Comparison of ENCODE assay signal across 8 cellular contexts in the genomic region with DNA sequence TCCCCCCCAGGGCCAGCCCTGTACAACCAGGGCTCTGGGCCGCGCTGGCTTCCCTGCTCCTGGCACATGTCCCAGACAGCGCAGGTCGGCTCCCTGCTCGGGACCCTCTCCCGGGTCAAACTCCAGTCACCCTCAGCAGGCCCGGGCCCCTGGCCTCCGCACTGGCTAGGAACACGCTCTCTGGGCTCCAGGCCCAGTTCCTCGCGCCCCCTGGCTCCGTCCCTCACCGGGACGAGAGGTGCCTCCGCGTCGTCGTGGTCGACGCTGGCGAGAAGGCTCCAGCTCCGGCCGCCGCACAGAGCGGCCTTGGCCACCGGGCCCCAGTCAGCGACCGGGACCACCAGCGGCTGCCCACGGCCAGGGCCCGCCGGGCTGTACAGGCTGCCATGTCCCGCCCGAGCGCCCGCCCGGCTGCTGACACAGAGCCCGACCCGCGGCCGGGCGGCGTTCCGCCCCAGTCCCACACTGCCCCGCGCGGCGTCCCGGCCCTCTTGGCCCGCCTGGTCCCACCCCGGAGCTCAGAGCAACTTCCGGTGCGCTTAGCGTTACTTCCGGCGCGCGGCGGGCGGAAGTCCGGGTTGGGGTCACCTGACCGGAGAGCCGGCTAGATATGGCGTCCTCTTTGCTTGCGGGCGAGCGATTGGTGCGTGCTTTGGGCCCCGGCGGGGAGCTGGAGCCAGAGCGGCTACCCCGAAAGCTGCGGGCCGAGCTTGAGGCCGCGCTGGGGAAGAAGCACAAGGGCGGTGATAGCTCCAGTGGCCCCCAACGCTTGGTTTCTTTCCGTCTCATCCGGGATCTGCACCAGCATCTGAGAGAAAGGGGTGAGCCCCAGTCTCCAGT. TPM values are rescaled to one million over a fixed set of nuclear protein-coding genes. Genes with fewer than 3 reads are reported as not detected.
DNase-seq lines count a peak whose midpoint lies in the region; ATAC-seq, FAIRE-seq and TF ChIP-seq lines count a peak whose summit lies in the region.

A gene with protein sequence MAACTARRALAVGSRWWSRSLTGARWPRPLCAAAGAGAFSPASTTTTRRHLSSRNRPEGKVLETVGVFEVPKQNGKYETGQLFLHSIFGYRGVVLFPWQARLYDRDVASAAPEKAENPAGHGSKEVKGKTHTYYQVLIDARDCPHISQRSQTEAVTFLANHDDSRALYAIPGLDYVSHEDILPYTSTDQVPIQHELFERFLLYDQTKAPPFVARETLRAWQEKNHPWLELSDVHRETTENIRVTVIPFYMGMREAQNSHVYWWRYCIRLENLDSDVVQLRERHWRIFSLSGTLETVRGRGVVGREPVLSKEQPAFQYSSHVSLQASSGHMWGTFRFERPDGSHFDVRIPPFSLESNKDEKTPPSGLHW (minus strand): TSS at position 467 of the 840 bp plus-strand sequence. CDS start 79 bp downstream, at position 388.

- peak within 1 kb of the TSS; percentile 93 for H3K4me3 Mint-ChIP-seq in activated CD8-positive, alpha-beta memory T cell treated with anti-CD3 and anti-CD28 coated beads, Interleukin-2, amount 10 ng/mL, durations not matched to agents 7 days and 5 days

- H3K4me2 ChIP-seq in H1 (ENCODE audit: insufficient read depth in 1 of 2, low read depth in 2 of 2, low read length in 2 of 2): peak within 1 kb of the TSS; percentile 83 to 96

- H3K18ac ChIP-seq in H1 (ENCODE audit: extremely low read depth, low read length): peak within 1 kb of the TSS; percentile 60; the same call in 1 of the 2 replicates

- peak; percentile 77 for ATAC-seq in GM21367 (IDR thresholded peaks at IDR 0.05; ENCODE audit: unreplicated experiment)
- ATAC-seq in activated CD8-positive, alpha-beta memory T cell treated with anti-CD3 and anti-CD28 coated beads, Interleukin-2, amount 10 ng/mL, durations not matched to agents 7 days and 5 days: peak; percentile 99

- TF ChIP-seq CTCF in H1 (IDR thresholded peaks at IDR 0.05; ENCODE audit: control extremely low read depth in 1 of 3, insufficient read depth in 1 of 3, low read depth in 1 of 3, low read length in 3 of 3): no peak

- H3K79me2 ChIP-seq in H1 (ENCODE audit: control insufficient read depth in 1 of 2, insufficient read depth in 2 of 2, low read length in 2 of 2): peaks cover 0 to 18% of the 10 kb centered on the region in 2 experiments; a peak in 2 of 4 replicates

- CTCF ChIA-PET in activated CD8-positive, alpha-beta memory T cell treated with anti-CD3 and anti-CD28 coated beads, Interleukin-2, amount 10 ng/mL, durations not matched to agents 7 days and 5 days (lab: Charles Lee): interaction anchor here (0.6 to 2.6 kb wide), 13 partner anchors 9 to 464 kb away, joined by 3 to 17 read pairs (median 4); a partner anchor contains a TSS
- CTCF ChIA-PET in H1 (lab: Charles Lee; ENCODE audit: partially characterized antibody): interaction anchor here (0.6 to 4.4 kb wide), 10 partner anchors 11 to 735 kb away, joined by 3 to 20 read pairs (median 4); a partner anchor contains a TSS

- H3K4me1 ChIP-seq in NT2/D1 (ENCODE audit: insufficient read depth, insufficient read length) (no peaks in the 10 kb centered on the region), H1 (replicated peaks in 1 of 4; ENCODE audit: control insufficient read depth in 3 of 4, insufficient read depth in 4 of 4, low read length in 3 of 4) (peaks cover 3 to 13% (median 5%) of the 10 kb centered on the region in 4 experiments; a peak in 6 of 7 replicates)

- no peak within 1 kb of the TSS for H3K4ac ChIP-seq in H1 (replicated peaks; ENCODE audit: insufficient read length, low read depth, low read length)

- peaks cover 9% of the 10 kb centered on the region for H3K23me2 ChIP-seq in H1 (ENCODE audit: low read depth, low read length)

- H2AFZ ChIP-seq in H1 (ENCODE audit: low read length): no peak within 1 kb of the TSS

- peak within 1 kb of the TSS; percentile 28 for H4K5ac ChIP-seq in H1 (ENCODE audit: insufficient read length, low read depth, low read length)

- peaks cover 4% of the 10 kb centered on the region; the same call in 1 of the 2 replicates for H3K79me1 ChIP-seq in H1 (ENCODE audit: low read depth, low read length)

- H3K23ac ChIP-seq in H1 (ENCODE audit: insufficient read length): no peak within 1 kb of the TSS

- no peak within 1 kb of the TSS for H3K14ac ChIP-seq in H1 (ENCODE audit: insufficient read length)

- peak within 1 kb of the TSS; percentile 70 for H3K27ac ChIP-seq in H1 (ENCODE audit: low read depth, low read length)

- no peak within 1 kb of the TSS for H4K91ac ChIP-seq in H1 (replicated peaks; ENCODE audit: insufficient read length, low read length)

- H3K36me3 Mint-ChIP-seq in activated CD8-positive, alpha-beta memory T cell treated with anti-CD3 and anti-CD28 coated beads, Interleukin-2, amount 10 ng/mL, durations not matched to agents 7 days and 5 days: peaks cover 35% of the 10 kb centered on the region

- peaks cover 68% of the 10 kb centered on the region for H3K36me3 ChIP-seq in NT2/D1 (ENCODE audit: insufficient read depth, insufficient read length, low read length)
- peaks cover 21 to 46% (median 39%) of the 10 kb centered on the region in 4 experiments for H3K36me3 ChIP-seq in H1 (ENCODE audit: control insufficient read depth in 2 of 4, insufficient read depth in 4 of 4, low read length in 3 of 4)

- peaks cover 0 to 2% of the 10 kb centered on the region in 2 experiments for H4K20me1 ChIP-seq in H1 (replicated peaks in 1 of 2; ENCODE audit: control insufficient read depth in 1 of 2, insufficient read depth in 2 of 2, low read length in 2 of 2)

- peak within 1 kb of the TSS; percentile 97 for H4K8ac ChIP-seq in H1 (ENCODE audit: extremely low read depth, insufficient read depth, low read length)

- peak within 1 kb of the TSS; percentile 25 for H3K56ac ChIP-seq in H1 (replicated peaks; ENCODE audit: insufficient read length, low read depth, low read length)

- TF ChIP-seq EP300 in H1 (IDR thresholded peaks at IDR 0.05; ENCODE audit: borderline replicate concordance in 1 of 2, low read depth in 2 of 2, low read length in 2 of 2): peak in 1 of 2 experiments; percentile 42; a peak in 1 of 3 replicates

- no peak within 1 kb of the TSS for H2AK5ac ChIP-seq in H1 (ENCODE audit: low read depth, low read length)

- TF ChIP-seq POLR2A in H1 (IDR thresholded peaks at IDR 0.05; ENCODE audit: control extremely low read depth in 1 of 2, low read depth in 2 of 2, low read length in 2 of 2): peak; percentile 60 to 91

- peaks cover 35% of the 10 kb centered on the region for H3K4me1 Mint-ChIP-seq in activated CD8-positive, alpha-beta memory T cell treated with anti-CD3 and anti-CD28 coated beads, Interleukin-2, amount 10 ng/mL, durations not matched to agents 7 days and 5 days

- H3K27ac Mint-ChIP-seq in activated CD8-positive, alpha-beta memory T cell treated with anti-CD3 and anti-CD28 coated beads, Interleukin-2, amount 10 ng/mL, durations not matched to agents 7 days and 5 days: peak within 1 kb of the TSS; percentile 92

- H3K9me3 ChIP-seq in NT2/D1 (ENCODE audit: insufficient read depth, low read length) (no peaks in the 10 kb centered on the region), H1 (ENCODE audit: insufficient read depth in 2 of 2, low read depth in 1 of 2, low read length in 1 of 2) (no peaks in the 10 kb centered on the region)

- H2BK5ac ChIP-seq in H1 (ENCODE audit: low read depth, low read length): no peak within 1 kb of the TSS; the same call in 1 of the 2 replicates

- WGBS in H1 (ENCODE audit: extremely low coverage in 1 of 2, insufficient coverage in 1 of 2, insufficient read length in 1 of 2, insufficient replicate concordance in 2 of 2, low coverage in 1 of 2, low lambda C conversion rate in 2 of 2, missing lambda C conversion rate in 1 of 2), 2 experiments: 2% methylated on average over 49 of the region's 80 CpGs; no CpG with 5 or more reads in 1 of the 2 experiments

- no peaks in the 10 kb centered on the region for H3K27me3 ChIP-seq in NT2/D1 (ENCODE audit: insufficient read depth, insufficient read length)
- no peaks in the 10 kb centered on the region for H3K27me3 ChIP-seq in H1 (replicated peaks in 1 of 4; ENCODE audit: control insufficient read depth in 3 of 4, extremely low read depth in 1 of 4, insufficient read depth in 3 of 4, low read length in 3 of 4)

- H2BK15ac ChIP-seq in H1 (ENCODE audit: low read length): no peak within 1 kb of the TSS

- H3K4me3 ChIP-seq in NT2/D1 (ENCODE audit: insufficient read length, low read depth) (peak within 1 kb of the TSS; percentile 93), H1 (ENCODE audit: extremely low read depth in 1 of 4, insufficient read depth in 2 of 4, low read depth in 3 of 4, low read length in 4 of 4) (peak within 1 kb of the TSS; percentile 82 to 97 (median 86))

- H2BK12ac ChIP-seq in H1 (ENCODE audit: low read depth, low read length): no peak within 1 kb of the TSS

- no peak within 1 kb of the TSS for H2BK20ac ChIP-seq in H1 (ENCODE audit: low read length)

- POLR2A ChIA-PET in H1 (lab: Charles Lee; ENCODE audit: partially characterized antibody): interaction anchor here (0.7 to 10.6 kb wide), 13 partner anchors 11 to 196 kb away, joined by 3 to 103 read pairs (median 5); a partner anchor contains a TSS

- TF ChIP-seq RAD21 in H1 (IDR thresholded peaks at IDR 0.05 in 1 of 2, conservative IDR thresholded peaks at IDR 0.05 in 1 of 2; ENCODE audit: low read depth in 2 of 2, low read length in 2 of 2): 0 out of 4 replicates have a peak, but pooled peaks of 1 of the 2 experiments have one; percentile 4

- no peaks in the 10 kb centered on the region for H3K27me3 Mint-ChIP-seq in activated CD8-positive, alpha-beta memory T cell treated with anti-CD3 and anti-CD28 coated beads, Interleukin-2, amount 10 ng/mL, durations not matched to agents 7 days and 5 days

- FAIRE-seq in HTR-8/SVneo (lab: Jason Lieb, UNC) (peak; percentile 82), H1 (lab: Jason Lieb, UNC) (no peak)

- H3K9ac ChIP-seq in NT2/D1 (ENCODE audit: insufficient read length, low read depth) (peak within 1 kb of the TSS; percentile 99), H1 (replicated peaks in 1 of 4; ENCODE audit: extremely low read depth in 1 of 4, low read depth in 3 of 4, low read length in 3 of 4) (peak within 1 kb of the TSS; percentile 85 to 91 (median 88))

- no peak within 1 kb of the TSS for H2BK120ac ChIP-seq in H1 (replicated peaks; ENCODE audit: low read depth, low read length)

- H3K9me3 Mint-ChIP-seq in activated CD8-positive, alpha-beta memory T cell treated with anti-CD3 and anti-CD28 coated beads, Interleukin-2, amount 10 ng/mL, durations not matched to agents 7 days and 5 days (ENCODE audit: low read depth): no peaks in the 10 kb centered on the region

- peak; percentile 92 for DNase-seq in COR-L47 (lab: John Stamatoyannopoulos, UW)
- DNase-seq in HTR-8/SVneo (ENCODE audit: insufficient read length, low spot score): peak; percentile 95
- DNase-seq in NT2/D1 (ENCODE audit: low read depth, low spot score): peak; percentile 82
- DNase-seq in activated CD8-positive, alpha-beta memory T cell treated with anti-CD3 and anti-CD28 coated beads, Interleukin-2, amount 10 ng/mL, durations not matched to agents 7 days and 5 days: peak; percentile 97
- DNase-seq in H1 (ENCODE audit: low read depth in 1 of 2, low spot score in 2 of 2): peak; percentile 59 to 94
- DNase-seq in mesenteric fat pad (ENCODE audit: low spot score): peak; percentile 99
- DNase-seq in stimulated activated CD8-positive, alpha-beta memory T cell treated with anti-CD3 and anti-CD28 coated beads, Interleukin-15, amount 100 ng/mL, for 1 hour (ENCODE audit: low read depth): peak; percentile 89

RNA-seq across cellular contexts. Expression of the gene that starts here (rescaled TPM):
- total RNA-seq in activated CD8-positive, alpha-beta memory T cell treated with anti-CD3 and anti-CD28 coated beads, Interleukin-2, amount 10 ng/mL, durations not matched to agents 7 days and 5 days: 10 to 100 TPM; 68.6 to 83.5 TPM
- total RNA-seq in H1 (2021; fragmentation: NEBNext Ultra II Directional; extraction: Animal tissue kit (Norgen Biotek cat#: 25700)): 74.0 and 75.3 TPM in 2 replicates
- 76.1 and 92.3 TPM in 2 replicates for polyA plus RNA-seq in H1 (2011; rRNA removed)
- polyA plus RNA-seq in H1 (2011; cell fraction: cytosol; rRNA removed): 73.8 TPM
- 73.2 TPM for polyA plus RNA-seq in H1 (2011; cell fraction: nucleus; rRNA removed)
- 70.2 to 81.0 TPM (median 78.6 TPM) in 4 replicates for polyA plus RNA-seq in H1 (2012, experiment 1 of 2)
- 90.8 TPM for polyA plus RNA-seq in H1 (2012, experiment 2 of 2)
- 54.0 TPM for polyA plus RNA-seq in H1 (2013, experiment 1 of 2)
- polyA plus RNA-seq in H1 (2013, experiment 2 of 2): 54.4 TPM
- 64.2 and 65.9 TPM in 2 replicates for polyA minus RNA-seq in H1 (2011; rRNA and poly(A)+ RNA removed)
- 35.7 TPM for polyA minus RNA-seq in H1 (2011; cell fraction: cytosol; rRNA and poly(A)+ RNA removed)
- 29.5 TPM for polyA minus RNA-seq in H1 (2011; cell fraction: nucleus; rRNA and poly(A)+ RNA removed)
- total RNA-seq in mesenteric fat pad: 79.3 TPM

Comparison
In these comparisons a context has a peak if more than half of its experiments do, and no peak if none do; other contexts are left out.
1. Peak in every context shown above with its lines: DNase-seq, ATAC-seq, H3K4me3 ChIP-seq and H3K27ac ChIP-seq.